ENCODE assay signal across 31 cellular contexts in the genomic region with DNA sequence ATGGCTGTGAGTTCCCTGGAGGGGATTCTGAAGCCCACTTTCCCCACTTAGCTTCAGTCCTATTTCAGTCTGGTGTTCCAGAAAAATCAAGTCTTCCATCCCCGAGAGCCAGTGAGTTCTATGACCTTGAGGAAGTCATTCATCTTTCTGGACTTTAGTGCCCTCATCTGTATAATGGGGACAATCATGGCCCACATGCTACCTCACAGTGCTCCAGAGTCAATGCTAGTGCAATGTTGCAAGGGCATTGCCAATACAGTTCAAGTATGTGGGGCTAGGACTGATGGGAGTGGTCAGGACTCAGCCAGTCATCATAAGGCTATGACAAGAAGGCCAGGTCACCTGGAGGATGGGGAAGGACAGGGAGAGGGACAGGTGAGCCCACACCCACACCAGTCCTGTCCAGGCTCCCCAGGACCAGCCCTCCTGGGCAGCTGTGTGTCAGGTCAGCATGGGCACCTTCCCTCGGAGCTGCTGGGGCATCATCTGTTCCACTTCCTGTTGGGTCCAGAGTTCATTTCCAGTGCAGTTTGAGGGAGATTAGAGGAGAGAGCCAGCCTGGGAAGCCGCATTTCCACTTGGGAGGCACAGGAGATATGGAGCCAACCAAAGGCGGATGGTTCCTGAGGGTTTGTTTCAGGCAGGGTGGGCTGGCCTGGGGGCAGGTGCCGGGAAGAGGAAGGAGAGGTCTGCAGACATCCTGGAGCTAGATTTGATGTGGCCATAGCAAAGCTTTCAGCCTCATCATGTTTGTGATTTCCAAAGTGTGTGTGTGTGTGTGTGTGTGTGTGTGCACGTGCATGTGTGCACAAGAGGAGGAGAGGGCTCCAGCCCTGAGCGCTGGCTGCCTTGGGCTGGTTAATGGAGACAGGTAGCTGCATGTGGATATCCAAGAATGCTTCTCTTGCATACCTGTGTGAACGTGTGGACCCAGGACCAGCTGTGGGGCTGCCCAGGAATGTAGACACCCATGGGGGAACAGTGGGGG. TPM values are rescaled to one million over a fixed set of nuclear protein-coding genes. Genes with fewer than 3 reads are reported as not detected.
"Had no signal": no experiment of that assay in that cellular context is flagged by ENCODE, and none has a peak within 500 bp of the region (broad histone marks: within the 10 kb centered on the region; RNA-seq: fewer than 3 reads in every experiment).

No MANE protein-coding gene starts in this region.

- H3K4me2 ChIP-seq: smooth muscle cell had no signal

- H3K4me1 ChIP-seq: parathyroid adenoma had no signal

- H3K36me3 ChIP-seq: brain microvascular endothelial cell, esophagus squamous epithelium, heart right ventricle, left ventricle myocardium inferior, sigmoid colon, uterus had no signal

- H2AFZ ChIP-seq: parathyroid adenoma had no signal

- H3K79me2 ChIP-seq: parathyroid adenoma had no signal

- FAIRE-seq: astrocyte had no signal

- H3K4me3 ChIP-seq: esophagus squamous epithelium, heart right ventricle, left ventricle myocardium inferior, psoas muscle, sigmoid colon, smooth muscle cell, uterus had no signal

- H3K27ac ChIP-seq: brain microvascular endothelial cell, esophagus squamous epithelium, heart right ventricle, left ventricle myocardium inferior, parathyroid adenoma, psoas muscle, sigmoid colon, uterus had no signal

- ATAC-seq: activated CD8-positive, alpha-beta T cell treated with anti-CD3 and anti-CD28 coated beads for 36 hours; activated T-cell treated with anti-CD3 and anti-CD28 coated beads, Interleukin-2, amount 50 U/mL, for 4 hours; activated T-helper 17 cell treated with anti-CD3 and anti-CD28 coated beads, Interleukin-2, amount 50 U/mL, for 72 hours; psoas muscle; stimulated activated naive B cell treated with anti-CD40 and anti-IgM and Interleukin-4, amounts not matched to agents 10 μg/mL and 1 μg/mL and 100 μg/mL, for 72 hours; T-helper 17 cell; WTC11 had no signal

- H3K9ac ChIP-seq: parathyroid adenoma had no signal

- H3K9me3 ChIP-seq: psoas muscle, uterus had no signal

- DNase-seq: activated CD4-positive, alpha-beta T cell treated with anti-CD3 and anti-CD28 coated beads for 1 hour; activated CD4-positive, alpha-beta T cell treated with anti-CD3 and anti-CD28 coated beads, Interleukin-2, amount 50 U/mL, for 1 hour; activated CD8-positive, alpha-beta T cell treated with anti-CD3 and anti-CD28 coated beads for 36 hours; activated gamma-delta T cell treated with Interleukin-2 at 50 U/mL for 16 hours; activated naive CD4-positive, alpha-beta T cell treated with anti-CD3 and anti-CD28 coated beads, Interleukin-2, amount 50 U/mL, for 16 hours; activated T-cell treated with anti-CD3 and anti-CD28 coated beads, Interleukin-2, amount 50 U/mL, for 4 hours; amniotic stem cell; brain microvascular endothelial cell; caudate nucleus; esophagus squamous epithelium; foreskin melanocyte; heart right ventricle; left ventricle myocardium inferior; mammary epithelial cell; naive B cell; nephron progenitor cell; psoas muscle; sigmoid colon; stimulated activated CD4-positive, alpha-beta T cell treated with anti-CD3 and anti-CD28 coated beads, Interleukin-15, amount 100 ng/mL, for 24 hours; stimulated activated CD4-positive, alpha-beta T cell treated with anti-CD3 and anti-CD28 coated beads, Interleukin-2, amount 100 ng/mL, for 24 hours; stimulated activated naive B cell treated with anti-CD40 and anti-IgM and Interleukin-4, amounts not matched to agents 10 μg/mL and 1 μg/mL and 100 μg/mL, for 72 hours; T-helper 17 cell; T1000; trophoblast cell; uterus had no signal

RNA-seq across cellular contexts. Expression of a gene that starts 3.9 kb away (rescaled TPM):
- total RNA-seq: activated CD8-positive, alpha-beta T cell treated with anti-CD3 and anti-CD28 coated beads for 36 hours; activated T-cell treated with anti-CD3 and anti-CD28 coated beads, Interleukin-2, amount 50 U/mL, for 4 hours; activated T-helper 17 cell treated with anti-CD3 and anti-CD28 coated beads, Interleukin-2, amount 50 U/mL, for 72 hours; glomerular endothelial cell; mammary epithelial cell; sigmoid colon; smooth muscle cell; T-helper 17 cell had no signal
- polyA plus RNA-seq: mammary epithelial cell, smooth muscle cell had no signal

RNA-seq across cellular contexts. Expression of a gene that starts 29.0 kb away (rescaled TPM):
- total RNA-seq: T-helper 17 cell had no signal
